Comparison of ENCODE assay signal across 15 cellular contexts in the genomic region with DNA sequence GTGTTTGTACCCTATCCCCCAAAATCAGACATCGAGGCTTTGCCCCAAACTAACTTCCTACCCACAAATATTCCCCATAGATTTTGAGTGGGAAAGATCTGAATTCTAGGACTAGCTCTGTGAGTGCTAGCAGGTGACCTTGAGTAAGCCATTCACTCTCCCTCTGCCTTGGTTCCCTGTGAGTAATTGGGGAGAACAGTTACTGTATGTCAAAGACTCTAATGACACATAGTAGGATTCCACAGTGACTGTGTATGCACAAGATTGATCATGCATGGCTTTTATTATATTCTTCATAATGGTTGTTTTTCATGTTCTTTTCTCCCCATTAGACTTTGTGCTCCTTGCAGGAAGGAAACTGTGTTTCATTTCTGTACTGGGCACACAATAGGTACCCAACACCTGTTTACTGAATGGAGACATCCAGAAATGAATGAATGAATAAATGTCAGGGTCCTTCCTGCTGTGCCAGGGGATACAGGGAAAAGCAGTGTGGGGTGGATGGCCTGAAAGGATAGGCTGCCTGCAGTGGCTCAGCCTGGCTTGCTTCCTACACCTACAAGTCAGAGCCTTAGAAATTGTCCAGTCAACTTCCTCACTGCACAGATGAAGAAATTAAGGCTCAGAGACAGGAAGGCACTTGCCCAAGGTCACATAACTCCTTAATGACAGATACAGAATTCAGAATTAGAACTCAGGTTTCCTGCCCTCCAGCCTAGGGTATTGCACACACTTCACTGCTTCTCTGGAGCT. TPM values are rescaled to one million over a fixed set of nuclear protein-coding genes. Genes with fewer than 3 reads are reported as not detected.
DNase-seq lines count a peak whose midpoint lies in the region; ATAC-seq and TF ChIP-seq lines count a peak whose summit lies in the region.
"Had no signal": no experiment of that assay in that cellular context is flagged by ENCODE, and none has a peak within 500 bp of the region (broad histone marks: within the 10 kb centered on the region; RNA-seq: fewer than 3 reads in every experiment).

No MANE protein-coding gene starts in this region.

- no peak overlapping the region for H3K27ac ChIP-seq in stomach
- H3K27ac ChIP-seq: hepatocyte, KMS-11 had no signal

- no peak for TF ChIP-seq EP300 in stomach (IDR thresholded peaks at IDR 0.05)

- TF ChIP-seq POLR2A in stomach (IDR thresholded peaks at IDR 0.05), result no peak

- DNase-seq in activated naive CD4-positive, alpha-beta T cell (lab: John Stamatoyannopoulos, UW), result no peak
- DNase-seq in T-helper 17 cell (no peak), glutamatergic neuron (no peak), NCI-H226 (no peak), stomach (no peak), NCI-H2196 (lab: John Stamatoyannopoulos, UW; ENCODE audit: unreplicated experiment) (no peak)
- no peak for DNase-seq in stimulated activated effector memory CD8-positive, alpha-beta T cell treated with anti-CD3 and anti-CD28 coated beads, Interleukin-12 subunit alpha, Interleukin-12 subunit beta, amount 100 ng/mL, for 72 hours (ENCODE audit: low spot score in 2 of 2)
- DNase-seq: NCI-H2029; stimulated activated CD4-positive, alpha-beta T cell treated with anti-CD3 and anti-CD28 coated beads, Interleukin-4, amount 100 ng/mL, for 24 hours had no signal

- no peak overlapping the region for H3K27ac Mint-ChIP-seq in activated naive CD4-positive, alpha-beta T cell treated with anti-CD3 and anti-CD28 coated beads, Interleukin-2, amount 50 U/mL, for 24 hours
- H3K27ac Mint-ChIP-seq in T-helper 17 cell, result no peak overlapping the region
- peak overlapping the region; percentile 84 for H3K27ac Mint-ChIP-seq in glutamatergic neuron (ENCODE audit: unreplicated experiment)
- no peak overlapping the region for H3K27ac Mint-ChIP-seq in stimulated activated effector memory CD8-positive, alpha-beta T cell treated with anti-CD3 and anti-CD28 coated beads, Interleukin-12 subunit alpha, Interleukin-12 subunit beta, amount 100 ng/mL, for 72 hours

- H3K4me3 ChIP-seq in stomach, result no peak overlapping the region
- H3K4me3 ChIP-seq: hepatocyte, lung had no signal

- H3K36me3 ChIP-seq in stomach, result no peaks in the 10 kb centered on the region

- peaks cover 1% of the 10 kb centered on the region for H3K36me3 Mint-ChIP-seq in activated naive CD4-positive, alpha-beta T cell treated with anti-CD3 and anti-CD28 coated beads, Interleukin-2, amount 50 U/mL, for 24 hours
- H3K36me3 Mint-ChIP-seq in T-helper 17 cell (ENCODE audit: low read depth) (peaks cover 8% of the 10 kb centered on the region), glutamatergic neuron (ENCODE audit: unreplicated experiment) (no peaks in the 10 kb centered on the region)
- peaks cover 21% of the 10 kb centered on the region for H3K36me3 Mint-ChIP-seq in stimulated activated effector memory CD8-positive, alpha-beta T cell treated with anti-CD3 and anti-CD28 coated beads, Interleukin-12 subunit alpha, Interleukin-12 subunit beta, amount 100 ng/mL, for 72 hours

- 40 to 83% (median 73%) methylated on average over 1 of the region's 1 CpG for WGBS in stomach, 5 donors

- H3K4me3 Mint-ChIP-seq in activated naive CD4-positive, alpha-beta T cell treated with anti-CD3 and anti-CD28 coated beads, Interleukin-2, amount 50 U/mL, for 24 hours, result peak overlapping the region; percentile 47
- H3K4me3 Mint-ChIP-seq in T-helper 17 cell (peak overlapping the region; percentile 85), glutamatergic neuron (ENCODE audit: unreplicated experiment) (peak overlapping the region; percentile 88)
- H3K4me3 Mint-ChIP-seq in stimulated activated effector memory CD8-positive, alpha-beta T cell treated with anti-CD3 and anti-CD28 coated beads, Interleukin-12 subunit alpha, Interleukin-12 subunit beta, amount 100 ng/mL, for 72 hours, result peak overlapping the region; percentile 66

- H3K9me3 ChIP-seq in T-helper 17 cell (ENCODE audit: control insufficient read depth, low read length, poor library complexity, severe bottlenecking) (no peaks in the 10 kb centered on the region), stomach (no peaks in the 10 kb centered on the region)

- TF ChIP-seq CTCF in glutamatergic neuron (IDR thresholded peaks at IDR 0.05; ENCODE audit: partially characterized antibody, unreplicated experiment), result no peak
- no peak for TF ChIP-seq CTCF in stomach (IDR thresholded peaks at IDR 0.05)

- intact Hi-C loops in stomach (cut with DNase I; ENCODE audit: low total_unique reads), result no loop called here

- peaks cover 16 to 24% (median 21%) of the 10 kb centered on the region in 4 donors for H3K4me1 ChIP-seq in stomach

- peaks cover 4 to 65% (median 50%) of the 10 kb centered on the region in 3 donors for H3K27me3 ChIP-seq in stomach

- no peaks in the 10 kb centered on the region for H3K9me3 Mint-ChIP-seq in activated naive CD4-positive, alpha-beta T cell treated with anti-CD3 and anti-CD28 coated beads, Interleukin-2, amount 50 U/mL, for 24 hours
- peaks cover 21% of the 10 kb centered on the region for H3K9me3 Mint-ChIP-seq in glutamatergic neuron (ENCODE audit: unreplicated experiment)
- H3K9me3 Mint-ChIP-seq in stimulated activated effector memory CD8-positive, alpha-beta T cell treated with anti-CD3 and anti-CD28 coated beads, Interleukin-12 subunit alpha, Interleukin-12 subunit beta, amount 100 ng/mL, for 72 hours, result no peaks in the 10 kb centered on the region

- peaks cover 34% of the 10 kb centered on the region for H3K27me3 Mint-ChIP-seq in activated naive CD4-positive, alpha-beta T cell treated with anti-CD3 and anti-CD28 coated beads, Interleukin-2, amount 50 U/mL, for 24 hours
- H3K27me3 Mint-ChIP-seq in T-helper 17 cell (peaks cover 50% of the 10 kb centered on the region), glutamatergic neuron (ENCODE audit: unreplicated experiment) (peaks cover 20% of the 10 kb centered on the region)

- no peak for ATAC-seq in T-helper 17 cell
- ATAC-seq in stimulated activated effector memory CD8-positive, alpha-beta T cell treated with anti-CD3 and anti-CD28 coated beads, Interleukin-12 subunit alpha, Interleukin-12 subunit beta, amount 100 ng/mL, for 72 hours, result peak; percentile 62

- H3K4me1 Mint-ChIP-seq in activated naive CD4-positive, alpha-beta T cell treated with anti-CD3 and anti-CD28 coated beads, Interleukin-2, amount 50 U/mL, for 24 hours, result peaks cover 34% of the 10 kb centered on the region
- H3K4me1 Mint-ChIP-seq in T-helper 17 cell (peaks cover 26% of the 10 kb centered on the region), glutamatergic neuron (ENCODE audit: low read depth, unreplicated experiment) (peaks cover 41% of the 10 kb centered on the region)
- H3K4me1 Mint-ChIP-seq in stimulated activated effector memory CD8-positive, alpha-beta T cell treated with anti-CD3 and anti-CD28 coated beads, Interleukin-12 subunit alpha, Interleukin-12 subunit beta, amount 100 ng/mL, for 72 hours, result peaks cover 36% of the 10 kb centered on the region

RNA-seq across cellular contexts. Expression of a gene that starts 0.9 kb away (rescaled TPM):
- not detected for total RNA-seq in T-helper 17 cell
- total RNA-seq in glutamatergic neuron (ENCODE audit: unreplicated experiment), result 51.3 TPM
- total RNA-seq in stomach, result under 1 TPM in 2 of 5 donors, not detected in 3; 0.18 to 0.29 TPM
- polyA plus RNA-seq in stomach, result under 1 TPM in 2 of 3 donors, not detected in 1; 0.12 to 0.28 TPM
- total RNA-seq: T-helper 1 cell treated with Interleukin-12 subunit alpha and Interleukin-12 subunit beta and Interleukin-4 antibody, amounts not matched to agents 30 ng/mL and 1 ng/mL, for 36 hours had no signal
- polyA plus RNA-seq: BJ had no signal

RNA-seq across cellular contexts. Expression of a gene that starts 4.0 kb away (rescaled TPM):
- total RNA-seq in T-helper 17 cell, result 10 to 100 TPM; 59.2 to 62.8 TPM
- 15.3 TPM for total RNA-seq in glutamatergic neuron (ENCODE audit: unreplicated experiment)
- 10 to 100 TPM in 1 of 5 donors, 1 to 10 TPM in 1, under 1 TPM in 1, not detected in 2; 0.89 to 23.5 (median 3.5) TPM for total RNA-seq in stomach
- 10 to 100 TPM in 2 of 3 donors, 1 to 10 TPM in 1; 9.9 to 14.2 (median 10.6) TPM for polyA plus RNA-seq in stomach

RNA-seq across cellular contexts. Expression of a gene that starts 12.0 kb away (rescaled TPM):
- 10 to 100 TPM; 14.7 to 15.2 TPM for total RNA-seq in T-helper 17 cell
- total RNA-seq in glutamatergic neuron (ENCODE audit: unreplicated experiment), result 71.8 TPM
- 10 to 100 TPM in 4 of 5 donors, 1 to 10 TPM in 1; 1.4 to 60.1 (median 27.0) TPM for total RNA-seq in stomach
- polyA plus RNA-seq in stomach, result 10 to 100 TPM in 2 of 3 donors, 1 to 10 TPM in 1; 7.3 to 17.2 (median 16.6) TPM

RNA-seq across cellular contexts. Expression of a gene that starts 22.4 kb away (rescaled TPM):
- 100 to 1,000 TPM; 454 to 478 TPM for total RNA-seq in T-helper 17 cell
- total RNA-seq in glutamatergic neuron (ENCODE audit: unreplicated experiment), result 771 TPM
- total RNA-seq in stomach, result 100 to 1,000 TPM; 168 to 414 (median 370) TPM
- polyA plus RNA-seq in stomach, result 100 to 1,000 TPM; 267 to 549 (median 348) TPM

RNA-seq across cellular contexts. Expression of a gene that starts 43.8 kb away (rescaled TPM):
- 10 to 100 TPM; 13.1 to 14.8 TPM for total RNA-seq in T-helper 17 cell
- total RNA-seq in glutamatergic neuron (ENCODE audit: unreplicated experiment), result 41.7 TPM
- 10 to 100 TPM in 2 of 5 donors, 1 to 10 TPM in 3; 6.4 to 19.3 (median 8.0) TPM for total RNA-seq in stomach
- polyA plus RNA-seq in stomach, result 1 to 10 TPM; 2.9 to 4.2 (median 3.1) TPM

Comparison
In these comparisons a context has a peak if more than half of its experiments do, and no peak if none do; other contexts are left out.
1. RNA of a gene that starts 0.9 kb away (total RNA-seq): 51.3 TPM in glutamatergic neuron (single experiment); not detected in T-helper 17 cell and 0.18 to 0.29 TPM in stomach; every median in the first group is over 10 times any median in the second.
2. Peak in every context shown above with its lines, with median percentiles within 50 percentile points of each other: H3K4me3 Mint-ChIP-seq.